Comparison of ENCODE assay signal across 9 cellular contexts in genomic region chr18:58525517-58525916, GRCh38.
DNase-seq lines count a peak whose midpoint lies in the region; ATAC-seq, FAIRE-seq and TF ChIP-seq lines count a peak whose summit lies in the region.
"Had no signal": no experiment of that assay in that cellular context is flagged by ENCODE, and none has a peak within 500 bp of the region (broad histone marks: within the 10 kb centered on the region; RNA-seq: fewer than 3 reads in every experiment).

No MANE protein-coding gene starts in this region.

- H3K4me3 ChIP-seq in bronchial epithelial cell (ENCODE audit: low read depth, low read length), result no peak overlapping the region

- ATAC-seq in HG03045 (IDR thresholded peaks at IDR 0.05; ENCODE audit: unreplicated experiment) (peak; percentile 43), GM21528 (IDR thresholded peaks at IDR 0.05; ENCODE audit: low FRiP score, unreplicated experiment) (no peak)
- peak; percentile 83 for ATAC-seq in stimulated activated naive CD8-positive, alpha-beta T cell treated with anti-CD3 and anti-CD28 coated beads, Interleukin-15, Interleukin-2, amounts not matched to agents 100 U/mL and 50 U/mL, for 24 hours

- H3K27me3 ChIP-seq in bronchial epithelial cell (ENCODE audit: control insufficient read depth, insufficient read depth, low read length), result no peaks in the 10 kb centered on the region

- peak; percentile 72 for DNase-seq in activated effector memory CD4-positive, alpha-beta T cell treated with anti-CD3 and anti-CD28 coated beads, Interleukin-2, amount 50 U/mL, for 16 hours
- DNase-seq in activated effector memory CD4-positive, alpha-beta T cell treated with Interleukin-2 at 50 U/mL for 16 hours, result no peak
- DNase-seq in bronchial epithelial cell (ENCODE audit: low read depth) (peak; percentile 89), HPDE6-E6E7 (ENCODE audit: extremely low spot score) (no peak), NCI-H1092 treated with DMSO at 0.1 percent for 48 hours (lab: John Stamatoyannopoulos, UW) (no peak)
- DNase-seq in stimulated activated naive CD8-positive, alpha-beta T cell treated with anti-CD3 and anti-CD28 coated beads, Interleukin-15, Interleukin-2, amounts not matched to agents 100 U/mL and 50 U/mL, for 24 hours, result peak; percentile 70
- DNase-seq: activated gamma-delta T cell treated with Interleukin-2 at 50 U/mL for 16 hours had no signal

- H3K36me3 ChIP-seq in bronchial epithelial cell (ENCODE audit: control insufficient read depth, insufficient read depth, low read length), result no peaks in the 10 kb centered on the region

- peak; percentile 76 for FAIRE-seq in bronchial epithelial cell (lab: Jason Lieb, UNC)

- TF ChIP-seq CTCF in bronchial epithelial cell (IDR thresholded peaks at IDR 0.05; ENCODE audit: insufficient read depth, low read length, severe bottlenecking), result no peak

Comparison
In these comparisons a context has a peak if more than half of its experiments do, and no peak if none do; other contexts are left out.
1. DNase-seq: peak in activated effector memory CD4-positive, alpha-beta T cell treated with anti-CD3 and anti-CD28 coated beads, Interleukin-2, amount 50 U/mL, for 16 hours (single experiment), bronchial epithelial cell (single experiment) and stimulated activated naive CD8-positive, alpha-beta T cell treated with anti-CD3 and anti-CD28 coated beads, Interleukin-15, Interleukin-2, amounts not matched to agents 100 U/mL and 50 U/mL, for 24 hours (single experiment); none in activated effector memory CD4-positive, alpha-beta T cell treated with Interleukin-2 at 50 U/mL for 16 hours (single experiment), HPDE6-E6E7 (single experiment) and NCI-H1092 treated with DMSO at 0.1 percent for 48 hours (single experiment).